Comparison of ENCODE assay signal across 1 cellular context in the genomic region with DNA sequence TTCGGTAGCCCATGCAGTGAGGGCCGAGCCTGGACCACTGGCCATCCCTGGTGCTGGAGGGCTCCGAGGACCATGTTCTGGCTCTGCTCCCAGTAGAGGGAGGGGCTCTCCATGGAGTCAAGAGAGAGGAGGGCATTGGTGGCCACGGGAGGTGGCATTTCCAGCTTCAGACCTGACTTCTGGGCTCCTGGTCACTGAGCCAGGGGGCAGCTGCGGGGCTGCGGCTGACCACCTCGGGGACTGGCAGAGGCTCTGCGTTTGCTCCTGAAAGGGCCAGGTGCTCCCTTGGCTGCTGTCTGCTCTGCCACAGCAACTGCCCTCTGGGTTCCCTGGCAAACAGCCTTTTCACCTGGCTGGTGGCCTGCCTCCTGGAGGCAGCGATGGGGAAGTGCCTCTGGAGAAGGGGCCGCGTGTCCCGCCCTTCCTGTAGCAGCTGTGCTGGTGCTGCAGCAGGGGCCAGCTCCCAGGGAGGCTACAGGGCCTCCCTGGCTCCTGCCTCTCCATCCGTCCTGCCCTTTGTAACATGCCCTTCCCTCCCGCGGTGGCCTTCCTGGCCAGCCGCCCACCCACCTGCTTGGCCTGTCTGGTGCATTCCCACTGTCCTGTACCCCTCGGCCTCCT.
TF ChIP-seq lines count a peak whose summit lies in the region.

No MANE protein-coding gene starts in this region.

TF ChIP-seq in HepG2, 621 proteins besides CTCF, POLR2A, EP300 and RAD21 (continued from another document):
- TF ChIP-seq MTF2 (CRISPR knock-in tag; IDR thresholded peaks at IDR 0.05; ENCODE audit: borderline replicate concordance): no peak
